Comparison of ENCODE assay signal across 8 cellular contexts in genomic region chr13:30870049-30870884, GRCh38. TPM values are rescaled to one million over a fixed set of nuclear protein-coding genes. Genes with fewer than 3 reads are reported as not detected.
DNase-seq lines count a peak whose midpoint lies in the region; ATAC-seq, FAIRE-seq and TF ChIP-seq lines count a peak whose summit lies in the region.

No MANE protein-coding gene starts in this region.

- intact Hi-C loops in A673 (cut with micrococcal nuclease; ENCODE audit: unreplicated experiment) (no loop called here), left ventricle myocardium inferior (cut with micrococcal nuclease) (no loop called here)

- H3K27ac Mint-ChIP-seq in activated naive CD8-positive, alpha-beta T cell treated with anti-CD3 and anti-CD28 coated beads, Interleukin-2, amount 10 ng/mL, durations not matched to agents 7 days and 5 days = no peak overlapping the region

- H3K4me1 Mint-ChIP-seq in activated naive CD8-positive, alpha-beta T cell treated with anti-CD3 and anti-CD28 coated beads, Interleukin-2, amount 10 ng/mL, durations not matched to agents 7 days and 5 days = no peaks in the 10 kb centered on the region

- POLR2A ChIA-PET in A673 (lab: Charles Lee; ENCODE audit: low non-redundant PET) = interaction anchor here (0.7 kb wide), 1 partner anchor 232 kb away, joined by 3 read pairs; no protein-coding TSS in a partner anchor
- POLR2A ChIA-PET in activated naive CD8-positive, alpha-beta T cell treated with anti-CD3 and anti-CD28 coated beads, Interleukin-2, amount 10 ng/mL, durations not matched to agents 7 days and 5 days (lab: Charles Lee) = no interaction called here

- H3K4me3 Mint-ChIP-seq in activated naive CD8-positive, alpha-beta T cell treated with anti-CD3 and anti-CD28 coated beads, Interleukin-2, amount 10 ng/mL, durations not matched to agents 7 days and 5 days = no peak overlapping the region

- H3K27me3 Mint-ChIP-seq in activated naive CD8-positive, alpha-beta T cell treated with anti-CD3 and anti-CD28 coated beads, Interleukin-2, amount 10 ng/mL, durations not matched to agents 7 days and 5 days = peaks cover 28% of the 10 kb centered on the region

- no peaks in the 10 kb centered on the region for H3K9me3 Mint-ChIP-seq in activated naive CD8-positive, alpha-beta T cell treated with anti-CD3 and anti-CD28 coated beads, Interleukin-2, amount 10 ng/mL, durations not matched to agents 7 days and 5 days

- no peaks in the 10 kb centered on the region for H3K36me3 ChIP-seq in A673 (ENCODE audit: insufficient read depth, low read length, poor library complexity, severe bottlenecking)
- H3K36me3 ChIP-seq in left ventricle myocardium inferior = no peaks in the 10 kb centered on the region
- no peaks in the 10 kb centered on the region for H3K36me3 ChIP-seq in small intestine (ENCODE audit: control insufficient read depth in 2 of 2, insufficient read depth in 2 of 2, low read length in 2 of 2)

- CTCF ChIA-PET in A673 (lab: Charles Lee) = no interaction called here

- DNase-seq in A673 (ENCODE audit: low spot score) (peak; percentile 93), GM19239 (ENCODE audit: insufficient read length, low spot score) (no peak), NCI-H1048 (lab: John Stamatoyannopoulos, UW) (peak; percentile 2), left ventricle myocardium inferior (peak; percentile 64), small intestine (peak; percentile 51), NCI-H1092 treated with DMSO at 0.1 percent for 48 hours (lab: John Stamatoyannopoulos, UW) (no peak)
- DNase-seq in activated naive CD8-positive, alpha-beta T cell treated with anti-CD3 and anti-CD28 coated beads, Interleukin-2, amount 10 ng/mL, durations not matched to agents 7 days and 5 days = no peak

- no peaks in the 10 kb centered on the region for H3K36me3 Mint-ChIP-seq in activated naive CD8-positive, alpha-beta T cell treated with anti-CD3 and anti-CD28 coated beads, Interleukin-2, amount 10 ng/mL, durations not matched to agents 7 days and 5 days

- no peaks in the 10 kb centered on the region for H3K27me3 ChIP-seq in A673 (replicated peaks; ENCODE audit: insufficient read depth, low read depth, low read length, poor library complexity)
- H3K27me3 ChIP-seq in left ventricle myocardium inferior (ENCODE audit: low read depth) = no peaks in the 10 kb centered on the region
- H3K27me3 ChIP-seq in small intestine (ENCODE audit: control insufficient read depth in 2 of 2, insufficient read depth in 2 of 2, low read length in 2 of 2) = no peaks in the 10 kb centered on the region

- H3K4me1 ChIP-seq in A673 (ENCODE audit: insufficient read depth, low read length, poor library complexity, severe bottlenecking) = peaks cover 25% of the 10 kb centered on the region
- H3K4me1 ChIP-seq in left ventricle myocardium inferior = peaks cover 20% of the 10 kb centered on the region
- peaks cover 0 to 3% of the 10 kb centered on the region in 2 donors for H3K4me1 ChIP-seq in small intestine (ENCODE audit: control insufficient read depth in 2 of 2, insufficient read depth in 1 of 2, low read depth in 1 of 2, low read length in 1 of 2)

- no TSS peak for BruUV-seq in A673 (replicated peaks; lab: Mats Ljungman, UMichigan)

- peak; percentile 33 for ATAC-seq in activated naive CD8-positive, alpha-beta T cell treated with anti-CD3 and anti-CD28 coated beads, Interleukin-2, amount 10 ng/mL, durations not matched to agents 7 days and 5 days (ENCODE audit: low read depth)
- ATAC-seq in GM21786 (IDR thresholded peaks at IDR 0.05; ENCODE audit: unreplicated experiment) = no peak

- TF ChIP-seq CTCF in A673 (conservative IDR thresholded peaks at IDR 0.05; ENCODE audit: low read depth, low read length) (no peak), left ventricle myocardium inferior (IDR thresholded peaks at IDR 0.05; ENCODE audit: borderline replicate concordance) (no peak)

- H3K27ac ChIP-seq in A673 (ENCODE audit: low read depth, low read length, poor library complexity, severe bottlenecking) = peak overlapping the region; percentile 35
- H3K27ac ChIP-seq in left ventricle myocardium inferior (replicated peaks) = peak overlapping the region; percentile 73
- H3K27ac ChIP-seq in small intestine (ENCODE audit: low read depth in 1 of 2, low read length in 1 of 2) = peak overlapping the region in 1 of 2 donors; percentile 84

- 56 to 74% (median 69%) methylated on average over 9 of the region's 9 CpGs for WGBS in small intestine, 3 donors

- H3K9me3 ChIP-seq in A673 (ENCODE audit: low read depth, low read length, poor library complexity, severe bottlenecking) (no peaks in the 10 kb centered on the region), left ventricle myocardium inferior (replicated peaks) (no peaks in the 10 kb centered on the region), small intestine (ENCODE audit: control insufficient read depth, low read depth) (no peaks in the 10 kb centered on the region)

- FAIRE-seq in GM19239 (lab: Jason Lieb, UNC) (peak; percentile 31), small intestine (lab: Jason Lieb, UNC) (no peak)

- H3K4me3 ChIP-seq in A673 (ENCODE audit: low read depth, low read length, poor library complexity, severe bottlenecking) (no peak overlapping the region), left ventricle myocardium inferior (no peak overlapping the region), small intestine (ENCODE audit: low read depth in 1 of 2, low read length in 2 of 2) (no peak overlapping the region)

RNA-seq across cellular contexts. Expression of gene MEDAG, which starts 35.8 kb away (rescaled TPM):
- total RNA-seq in A673 (2021) (not detected in 2 replicates), left ventricle myocardium inferior (5.9 TPM)
- total RNA-seq in activated naive CD8-positive, alpha-beta T cell treated with anti-CD3 and anti-CD28 coated beads, Interleukin-2, amount 10 ng/mL, durations not matched to agents 7 days and 5 days = not detected
- polyA plus RNA-seq in small intestine = 10 to 100 TPM in 1 of 3 donors, 1 to 10 TPM in 1, under 1 TPM in 1; 0.67 to 21.4 (median 2.4) TPM

Comparison
In these comparisons a context has a peak if more than half of its experiments do, and no peak if none do; other contexts are left out.
1. DNase-seq: peak in A673 (single experiment), NCI-H1048 (single experiment), left ventricle myocardium inferior (single experiment) and small intestine (single experiment); none in GM19239 (single experiment), activated naive CD8-positive, alpha-beta T cell treated with anti-CD3 and anti-CD28 coated beads, Interleukin-2, amount 10 ng/mL, durations not matched to agents 7 days and 5 days (single experiment) and NCI-H1092 treated with DMSO at 0.1 percent for 48 hours (single experiment).